8 cellular contexts compared by ENCODE assay signal in genomic region chrX:13506574-13506973, GRCh38.
DNase-seq lines count a peak whose midpoint lies in the region; ATAC-seq and TF ChIP-seq lines count a peak whose summit lies in the region.

No MANE protein-coding gene starts in this region.

- no peak for ATAC-seq in CD8-positive, alpha-beta T cell
- ATAC-seq in left ventricle myocardium superior (no peak), HG02759 (IDR thresholded peaks at IDR 0.05; ENCODE audit: unreplicated experiment) (no peak)

- H3K27me3 Mint-ChIP-seq in CD8-positive, alpha-beta T cell (ENCODE audit: low read depth) = no peaks in the 10 kb centered on the region
- H3K27me3 Mint-ChIP-seq in activated naive CD8-positive, alpha-beta T cell treated with anti-CD3 and anti-CD28 coated beads for 36 hours = no peaks in the 10 kb centered on the region

- DNase-seq in CD8-positive, alpha-beta T cell = peak in 6 of 7 experiments; percentile 13 to 68 (median 42)
- DNase-seq in HT-29 (ENCODE audit: low spot score) (peak; percentile 32), SK-N-DZ (ENCODE audit: low spot score) (peak; percentile 23), left ventricle myocardium superior (peak; percentile 39), NCI-H187 treated with DMSO at 0.1 percent for 48 hours (lab: John Stamatoyannopoulos, UW) (no peak)
- DNase-seq in activated naive CD8-positive, alpha-beta T cell treated with anti-CD3 and anti-CD28 coated beads for 36 hours = peak; percentile 6
- peak; percentile 6 to 26 for DNase-seq in stimulated activated CD4-positive, alpha-beta T cell treated with anti-CD3 and anti-CD28 coated beads, Interleukin-12 subunit alpha, Interleukin-12 subunit beta, amount 100 ng/mL, for 24 hours (ENCODE audit: low read depth in 2 of 2)

- intact Hi-C loops in CD8-positive, alpha-beta T cell (cut with DNase I, micrococcal nuclease) = loop anchor here (1.0 to 5.0 kb wide), 6 partner anchors 138 to 1737 kb away; no protein-coding TSS in a partner anchor
- intact Hi-C loops in left ventricle myocardium superior (cut with micrococcal nuclease) = loop anchor here (5.0 to 10.0 kb wide), 2 partner anchors 138 to 526 kb away; no protein-coding TSS in a partner anchor

- no peak overlapping the region for H3K27ac Mint-ChIP-seq in CD8-positive, alpha-beta T cell
- H3K27ac Mint-ChIP-seq in activated naive CD8-positive, alpha-beta T cell treated with anti-CD3 and anti-CD28 coated beads for 36 hours = no peak overlapping the region

- H3K36me3 ChIP-seq in CD8-positive, alpha-beta T cell (ENCODE audit: insufficient read depth, low read length) = no peaks in the 10 kb centered on the region

- H3K9me3 ChIP-seq in CD8-positive, alpha-beta T cell (ENCODE audit: low read length) = no peaks in the 10 kb centered on the region

- peak; percentile 65 for TF ChIP-seq CTCF in CD8-positive, alpha-beta T cell (IDR thresholded peaks at IDR 0.05)

- CTCF ChIA-PET in CD8-positive, alpha-beta T cell (lab: Charles Lee) = interaction anchor here (0.5 to 3.1 kb wide), 19 partner anchors 9 to 692 kb away, joined by 3 to 45 read pairs (median 4); partner anchors contain the start of gene GEMIN8

- POLR2A ChIA-PET in CD8-positive, alpha-beta T cell (lab: Charles Lee) = interaction anchor here (1.0 kb wide), 1 partner anchor 523 kb away, joined by 3 read pairs; the partner anchor contains the start of gene GEMIN8

- no peak overlapping the region for H3K4me3 Mint-ChIP-seq in CD8-positive, alpha-beta T cell
- no peak overlapping the region for H3K4me3 Mint-ChIP-seq in activated naive CD8-positive, alpha-beta T cell treated with anti-CD3 and anti-CD28 coated beads for 36 hours

- H3K9me3 Mint-ChIP-seq in CD8-positive, alpha-beta T cell = no peaks in the 10 kb centered on the region
- H3K9me3 Mint-ChIP-seq in activated naive CD8-positive, alpha-beta T cell treated with anti-CD3 and anti-CD28 coated beads for 36 hours = no peaks in the 10 kb centered on the region

- H3K27me3 ChIP-seq in CD8-positive, alpha-beta T cell (ENCODE audit: insufficient read depth, low read length) = no peaks in the 10 kb centered on the region

- H3K4me3 ChIP-seq in CD8-positive, alpha-beta T cell (ENCODE audit: low read depth, low read length) = no peak overlapping the region

- H3K36me3 Mint-ChIP-seq in CD8-positive, alpha-beta T cell = no peaks in the 10 kb centered on the region
- H3K36me3 Mint-ChIP-seq in activated naive CD8-positive, alpha-beta T cell treated with anti-CD3 and anti-CD28 coated beads for 36 hours = no peaks in the 10 kb centered on the region

- no peak overlapping the region for H3K27ac ChIP-seq in CD8-positive, alpha-beta T cell (ENCODE audit: low read depth, low read length)

- no peaks in the 10 kb centered on the region for H3K4me1 ChIP-seq in CD8-positive, alpha-beta T cell (ENCODE audit: insufficient read depth, low read length)

- H3K4me1 Mint-ChIP-seq in CD8-positive, alpha-beta T cell (ENCODE audit: low read depth) = peaks cover 2% of the 10 kb centered on the region
- H3K4me1 Mint-ChIP-seq in activated naive CD8-positive, alpha-beta T cell treated with anti-CD3 and anti-CD28 coated beads for 36 hours = peaks cover 4% of the 10 kb centered on the region
